ENCODE assay signal across 19 cellular contexts in genomic region chr4:6324461-6324998, GRCh38. TPM values are rescaled to one million over a fixed set of nuclear protein-coding genes. Genes with fewer than 3 reads are reported as not detected.
A peak's percentile ranks its signal among the peaks of the same experiment; 100 is the strongest.
DNase-seq lines count a peak whose midpoint lies in the region; ATAC-seq, FAIRE-seq and TF ChIP-seq lines count a peak whose summit lies in the region.
"Had no signal": no experiment of that assay in that cellular context is flagged by ENCODE, and none has a peak within 500 bp of the region (broad histone marks: within the 10 kb centered on the region; RNA-seq: fewer than 3 reads in every experiment).

No MANE protein-coding gene starts in this region.

- peak overlapping the region; percentile 4 for H3K4me2 ChIP-seq in endothelial cell of umbilical vein (ENCODE audit: insufficient read depth, low read length)

- peaks cover 2% of the 10 kb centered on the region for H3K9me3 Mint-ChIP-seq in progenitor cell of endocrine pancreas (ENCODE audit: low read depth)
- H3K9me3 Mint-ChIP-seq: activated naive CD4-positive, alpha-beta T cell treated with anti-CD3 and anti-CD28 coated beads for 36 hours; activated T-cell treated with anti-CD3 and anti-CD28 coated beads, Interleukin-2, amount 50 U/mL, for 72 hours had no signal

- peaks cover 23% of the 10 kb centered on the region for H3K27me3 Mint-ChIP-seq in progenitor cell of endocrine pancreas

- no peak overlapping the region for H3K4me3 ChIP-seq in right cardiac atrium (ENCODE audit: low read length)
- H3K4me3 ChIP-seq in endothelial cell of umbilical vein (replicated peaks in 1 of 3; ENCODE audit: insufficient read depth in 1 of 3, low read depth in 1 of 3, low read length in 3 of 3), result no peak overlapping the region
- no peak overlapping the region for H3K4me3 ChIP-seq in urinary bladder (ENCODE audit: low read depth, low read length)
- H3K4me3 ChIP-seq: esophagus muscularis mucosa, uterus had no signal

- H3K9me1 ChIP-seq in endothelial cell of umbilical vein (replicated peaks; ENCODE audit: control insufficient read depth, extremely low read depth, insufficient read depth, low read length), result no peaks in the 10 kb centered on the region

- POLR2A ChIA-PET in endothelial cell of umbilical vein (lab: Charles Lee), result no interaction called here

- dilution Hi-C loops in endothelial cell of umbilical vein (cut with MboI; ENCODE audit: extremely low pct_ligation_motif_present, low sequenced_read_pairs), result no loop called here

- TF ChIP-seq CTCF in endothelial cell of umbilical vein (IDR thresholded peaks at IDR 0.05; ENCODE audit: extremely low read depth in 1 of 2, insufficient read depth in 1 of 2, low read depth in 1 of 2, low read length in 2 of 2) (no peak), progenitor cell of endocrine pancreas (IDR thresholded peaks at IDR 0.05; ENCODE audit: unreplicated experiment) (no peak)

- DNase-seq in right cardiac atrium (peak in 1 of 3 donors; percentile 16), Right ventricle myocardium superior (no peak), endothelial cell of umbilical vein (ENCODE audit: low read depth, low spot score) (no peak), progenitor cell of endocrine pancreas (ENCODE audit: low spot score, unreplicated experiment) (no peak), NCI-H226 (no peak), NCI-H526 treated with DMSO at 0.1 percent for 48 hours (lab: John Stamatoyannopoulos, UW) (no peak)
- DNase-seq: activated CD4-positive, alpha-beta T cell treated with anti-CD3 and anti-CD28 coated beads for 48 hours; activated naive CD4-positive, alpha-beta T cell treated with anti-CD3 and anti-CD28 coated beads for 36 hours; activated T-cell treated with anti-CD3 and anti-CD28 coated beads, Interleukin-2, amount 50 U/mL, for 72 hours; aorta; cerebellar nuclear complex; EL; GOT3; NCI-H2081; T-helper 2 cell had no signal

- H3K4me1 Mint-ChIP-seq in progenitor cell of endocrine pancreas (ENCODE audit: low read depth), result no peaks in the 10 kb centered on the region

- H3K36me3 ChIP-seq in endothelial cell of umbilical vein (ENCODE audit: control insufficient read depth in 2 of 2, extremely low read depth in 1 of 2, insufficient read depth in 2 of 2, low read length in 2 of 2), result no peaks in the 10 kb centered on the region
- no peaks in the 10 kb centered on the region for H3K36me3 ChIP-seq in urinary bladder (ENCODE audit: insufficient read depth)
- H3K36me3 ChIP-seq: esophagus muscularis mucosa, uterus had no signal

- H4K20me1 ChIP-seq in endothelial cell of umbilical vein (replicated peaks; ENCODE audit: control insufficient read depth, extremely low read depth, insufficient read depth, low read length), result no peaks in the 10 kb centered on the region

- H3K9me3 ChIP-seq in right cardiac atrium (ENCODE audit: control insufficient read depth, low read length) (no peaks in the 10 kb centered on the region), endothelial cell of umbilical vein (replicated peaks; ENCODE audit: control insufficient read depth, insufficient read depth, low read length) (no peaks in the 10 kb centered on the region)

- H3K4me3 Mint-ChIP-seq in progenitor cell of endocrine pancreas (ENCODE audit: low read depth), result no peak overlapping the region
- H3K4me3 Mint-ChIP-seq: activated naive CD4-positive, alpha-beta T cell treated with anti-CD3 and anti-CD28 coated beads for 36 hours; activated T-cell treated with anti-CD3 and anti-CD28 coated beads, Interleukin-2, amount 50 U/mL, for 72 hours had no signal

- FAIRE-seq in endothelial cell of umbilical vein (lab: Jason Lieb, UNC), result no peak

- peak overlapping the region; percentile 80 for H3K27ac Mint-ChIP-seq in progenitor cell of endocrine pancreas
- H3K27ac Mint-ChIP-seq: activated naive CD4-positive, alpha-beta T cell treated with anti-CD3 and anti-CD28 coated beads for 36 hours; activated T-cell treated with anti-CD3 and anti-CD28 coated beads, Interleukin-2, amount 50 U/mL, for 72 hours had no signal

- no peak for TF ChIP-seq POLR2A in endothelial cell of umbilical vein (IDR thresholded peaks at IDR 0.05; ENCODE audit: low read depth, low read length)

- no peaks in the 10 kb centered on the region for H3K79me2 ChIP-seq in endothelial cell of umbilical vein (ENCODE audit: control insufficient read depth, insufficient read depth, low read length)

- H2AFZ ChIP-seq in endothelial cell of umbilical vein (ENCODE audit: low read depth, low read length), result peak overlapping the region; percentile 56

- intact Hi-C loops in right cardiac atrium (cut with DNase I), result no loop called here
- intact Hi-C loops in Right ventricle myocardium superior (cut with DNase I), result no loop called here
- intact Hi-C loops in endothelial cell of umbilical vein (cut with micrococcal nuclease), result no loop called here

- ATAC-seq in right cardiac atrium (no peak), Right ventricle myocardium superior (ENCODE audit: poor library complexity) (no peak), HG03565 (IDR thresholded peaks at IDR 0.05; ENCODE audit: unreplicated experiment) (no peak)
- ATAC-seq: activated T-cell treated with anti-CD3 and anti-CD28 coated beads, Interleukin-2, amount 50 U/mL, for 72 hours had no signal

- no TSS peak for BruUV-seq in endothelial cell of umbilical vein (replicated peaks; lab: Mats Ljungman, UMichigan)

- no peak overlapping the region for H3K9ac ChIP-seq in endothelial cell of umbilical vein (replicated peaks; ENCODE audit: extremely low read depth, insufficient read depth, low read length)

- no peaks in the 10 kb centered on the region for H3K36me3 Mint-ChIP-seq in progenitor cell of endocrine pancreas (ENCODE audit: insufficient read depth)

- no peaks in the 10 kb centered on the region for H3K27me3 ChIP-seq in right cardiac atrium (ENCODE audit: control insufficient read depth, insufficient read depth)
- H3K27me3 ChIP-seq in endothelial cell of umbilical vein (ENCODE audit: control insufficient read depth in 2 of 2, insufficient read depth in 2 of 2, low read length in 2 of 2), result no peaks in the 10 kb centered on the region
- H3K27me3 ChIP-seq: uterus had no signal

- H3K27ac ChIP-seq in right cardiac atrium (ENCODE audit: low read length) (peak overlapping the region; percentile 12), endothelial cell of umbilical vein (ENCODE audit: insufficient read depth, low read depth, low read length) (no peak overlapping the region), urinary bladder (ENCODE audit: low read depth) (peak overlapping the region; percentile 76)

- CTCF ChIA-PET in endothelial cell of umbilical vein (lab: Charles Lee), result interaction anchor here (0.6 to 16.2 kb wide), 7 partner anchors 10 to 326 kb away, joined by 3 to 808 read pairs (median 4); partner anchors contain the start of gene WFS1

- 45% methylated on average over 15 of the region's 15 CpGs for WGBS in right cardiac atrium
- 46% methylated on average over 15 of the region's 15 CpGs for WGBS in urinary bladder

- H3K4me1 ChIP-seq in right cardiac atrium (ENCODE audit: control insufficient read depth, insufficient read depth, low read length), result no peaks in the 10 kb centered on the region
- H3K4me1 ChIP-seq in endothelial cell of umbilical vein (ENCODE audit: control insufficient read depth, extremely low read depth, insufficient read depth, low read length), result peaks cover 14% of the 10 kb centered on the region
- H3K4me1 ChIP-seq in urinary bladder (ENCODE audit: insufficient read depth), result no peaks in the 10 kb centered on the region
- H3K4me1 ChIP-seq: uterus had no signal

TF ChIP-seq in endothelial cell of umbilical vein, 7 proteins besides CTCF, POLR2A, EP300 and RAD21:
- peak; percentile 0 for TF ChIP-seq EZH2 (IDR thresholded peaks at IDR 0.05; ENCODE audit: borderline replicate concordance, low read depth, low read length, severe bottlenecking)
- TF ChIP-seq FOS (IDR thresholded peaks at IDR 0.05; ENCODE audit: borderline replicate concordance, insufficient read depth, low read length), result no peak
- TF ChIP-seq GATA2 (IDR thresholded peaks at IDR 0.05; ENCODE audit: insufficient read depth, insufficient read length, low read depth, low read length), result no peak

RNA-seq across cellular contexts. Expression of gene WFS1, which starts 54.9 kb away (rescaled TPM):
- total RNA-seq in right cardiac atrium, result 10 to 100 TPM; 47.9 to 76.6 (median 60.7) TPM
- 53.3 TPM for polyA plus RNA-seq in right cardiac atrium
- 81.7 TPM for total RNA-seq in Right ventricle myocardium superior
- 42.7 and 48.2 TPM in 2 replicates for total RNA-seq in endothelial cell of umbilical vein
- 70.0 and 82.0 TPM in 2 replicates for polyA plus RNA-seq in endothelial cell of umbilical vein
- 35.9 and 40.9 TPM in 2 replicates for polyA plus RNA-seq in endothelial cell of umbilical vein (2011; cell fraction: cytosol; rRNA removed)
- polyA plus RNA-seq in endothelial cell of umbilical vein (2011; cell fraction: nucleus; rRNA removed), result 57.4 and 60.7 TPM in 2 replicates
- 32.3 and 38.5 TPM in 2 replicates for polyA plus RNA-seq in endothelial cell of umbilical vein (2012)
- polyA minus RNA-seq in endothelial cell of umbilical vein, result 63.2 and 67.8 TPM in 2 replicates
- 1.8 TPM for polyA minus RNA-seq in endothelial cell of umbilical vein (2011; cell fraction: cytosol; rRNA and poly(A)+ RNA removed)
- polyA minus RNA-seq in endothelial cell of umbilical vein (2011; cell fraction: nucleus; rRNA and poly(A)+ RNA removed), result 21.3 and 30.8 TPM in 2 replicates
- 31.3 and 37.9 TPM in 2 replicates for total RNA-seq in progenitor cell of endocrine pancreas
- total RNA-seq in urinary bladder, result 20.5 TPM
- 85.3 TPM for polyA plus RNA-seq in urinary bladder
